Comparison of ENCODE assay signal across 22 cellular contexts in genomic region chr20:63118303-63118670, GRCh38.
"Had no signal": no experiment of that assay in that cellular context is flagged by ENCODE, and none has a peak within 500 bp of the region (broad histone marks: within the 10 kb centered on the region; RNA-seq: fewer than 3 reads in every experiment).

No MANE protein-coding gene starts in this region.

- H3K4me3 ChIP-seq: Peyer's patch had no signal

- DNase-seq: activated CD4-positive, alpha-beta memory T cell treated with anti-CD3 and anti-CD28 coated beads, Interleukin-2, amount 10 ng/mL, durations not matched to agents 7 days and 5 days; activated CD4-positive, alpha-beta T cell treated with anti-CD3 and anti-CD28 coated beads, Interleukin-2, amount 50 U/mL, for 1 hour; activated CD4-positive, CD25-positive, alpha-beta regulatory T cell; activated CD8-positive, alpha-beta memory T cell treated with anti-CD3 and anti-CD28 coated beads, Interleukin-2, amount 50 U/mL, for 48 hours; activated gamma-delta T cell; activated naive CD4-positive, alpha-beta T cell treated with anti-CD3 and anti-CD28 coated beads for 36 hours; activated T-cell treated with anti-CD3 and anti-CD28 coated beads, Interleukin-2, amount 50 U/mL, for 24 hours; amygdala; brain microvascular endothelial cell; IMR-90; Kasumi-1; KBM-7; NCI-H1436 treated with DMSO at 0.1 percent for 48 hours; NCI-H187; NCI-H2081; NCI-H510A treated with DMSO at 0.1 percent for 48 hours; NK-92 treated with Interleukin-12 subunit alpha and Interleukin-12 subunit beta, amount 100 ng/mL, for 24 hours; Peyer's patch; SIG-M5; T-helper 1 cell had no signal

- H3K9me3 ChIP-seq: Peyer's patch had no signal

- H3K27ac ChIP-seq: brain microvascular endothelial cell, Peyer's patch, RWPE1, VCaP had no signal

- H3K36me3 ChIP-seq: brain microvascular endothelial cell, Peyer's patch had no signal

- H3K4me1 ChIP-seq: Peyer's patch had no signal

- H3K27me3 ChIP-seq: brain microvascular endothelial cell, Peyer's patch had no signal
